In the genomic region with DNA sequence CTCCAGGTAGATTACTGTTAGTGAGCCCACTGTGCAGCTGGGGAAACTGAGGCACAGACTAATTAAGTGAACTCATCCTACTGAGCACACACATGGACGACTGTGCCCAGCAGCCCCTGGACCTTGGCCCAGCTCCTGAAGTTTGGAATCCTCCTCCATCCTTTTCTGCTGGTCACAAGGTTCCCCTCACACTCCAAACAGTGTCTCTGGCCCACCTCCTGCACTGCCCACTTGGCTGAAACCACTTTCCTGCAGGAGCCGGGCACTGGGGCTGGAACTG, we compare ENCODE assay signal across 12 cellular contexts. TPM values are rescaled to one million over a fixed set of nuclear protein-coding genes. Genes with fewer than 3 reads are reported as not detected.
DNase-seq lines count a peak whose midpoint lies in the region; ATAC-seq, FAIRE-seq and TF ChIP-seq lines count a peak whose summit lies in the region.
"Had no signal": no experiment of that assay in that cellular context is flagged by ENCODE, and none has a peak within 500 bp of the region (broad histone marks: within the 10 kb centered on the region; RNA-seq: fewer than 3 reads in every experiment).

No MANE protein-coding gene starts in this region.

- H3K36me3 ChIP-seq in brain microvascular endothelial cell (replicated peaks) (no peaks in the 10 kb centered on the region), HepG2 (replicated peaks in 1 of 2; ENCODE audit: control insufficient read depth in 1 of 2, insufficient read depth in 2 of 2, low read length in 2 of 2) (0 out of 5 replicates have a peak, but pooled peaks cover 0 to 1% of the 10 kb centered on the region in 2 experiments)

- H3K4me3 ChIP-seq in brain microvascular endothelial cell (ENCODE audit: low read depth, low read length) (peak overlapping the region; percentile 15), HepG2 (replicated peaks in 1 of 3; ENCODE audit: insufficient read depth in 1 of 3, low read depth in 2 of 3, low read length in 3 of 3) (peak overlapping the region; percentile 13 to 99 (median 35))
- H3K4me3 ChIP-seq: mucosa of descending colon had no signal

- in situ Hi-C loops in brain microvascular endothelial cell (cut with HindIII; ENCODE audit: low pct_ligation_motif_present, low sequenced_read_pairs): no loop called here
- in situ Hi-C loops in HepG2 (cut with HindIII; ENCODE audit: extremely low pct_ligation_motif_present, low pct_unique_long_range_greater_than_20kb): no loop called here

- no peak for FAIRE-seq in HepG2 (lab: Jason Lieb, UNC)

- H3K27ac Mint-ChIP-seq in IgD-negative memory B cell: peak overlapping the region; percentile 92 to 97 (median 96)
- peak overlapping the region; percentile 95 for H3K27ac Mint-ChIP-seq in stimulated activated naive B cell treated with anti-CD40 and anti-IgM and Interleukin-4, amounts not matched to agents 10 μg/mL and 1 μg/mL and 100 μg/mL, for 72 hours
- no peak overlapping the region for H3K27ac Mint-ChIP-seq in T-helper 2 cell treated with Interferon-gamma antibody and Interleukin-4, amounts not matched to agents 5 μg/mL and 100 μg/mL, for 36 hours
- H3K27ac Mint-ChIP-seq: activated naive CD8-positive, alpha-beta T cell had no signal

- H3K27ac ChIP-seq in brain microvascular endothelial cell (peak overlapping the region; percentile 69), HepG2 (ENCODE audit: extremely low read length, insufficient read depth, low read length) (peak overlapping the region; percentile 61)

- peaks cover 70% of the 10 kb centered on the region for H3K4me1 ChIP-seq in HepG2 (ENCODE audit: insufficient read depth, low read length)

- TF ChIP-seq CTCF in brain microvascular endothelial cell (IDR thresholded peaks at IDR 0.05; ENCODE audit: low read depth, low read length, missing control alignments) (no peak), HepG2 (CRISPR knock-in tag; IDR thresholded peaks at IDR 0.05) (no peak)

- ATAC-seq in HepG2 (no peak), GM19351 (IDR thresholded peaks at IDR 0.05; ENCODE audit: unreplicated experiment) (no peak)
- no peak for ATAC-seq in stimulated activated naive B cell treated with anti-CD40 and anti-IgM and Interleukin-4, amounts not matched to agents 10 μg/mL and 1 μg/mL and 100 μg/mL, for 72 hours (replicated peaks)

- H3K9ac ChIP-seq in HepG2 (ENCODE audit: insufficient read depth, low read depth, low read length): peak overlapping the region; percentile 91; the same call in 1 of the 2 replicates

- peaks cover 38 to 57% (median 41%) of the 10 kb centered on the region in 3 donors for H3K4me1 Mint-ChIP-seq in IgD-negative memory B cell
- peaks cover 77 to 90% of the 10 kb centered on the region in 2 donors for H3K4me1 Mint-ChIP-seq in stimulated activated naive B cell treated with anti-CD40 and anti-IgM and Interleukin-4, amounts not matched to agents 10 μg/mL and 1 μg/mL and 100 μg/mL, for 72 hours
- H3K4me1 Mint-ChIP-seq in T-helper 2 cell treated with Interferon-gamma antibody and Interleukin-4, amounts not matched to agents 5 μg/mL and 100 μg/mL, for 36 hours (ENCODE audit: low read depth): peaks cover 34% of the 10 kb centered on the region

- no peaks in the 10 kb centered on the region for H3K9me3 ChIP-seq in HepG2 (ENCODE audit: low read length)
- H3K9me3 ChIP-seq: mucosa of descending colon had no signal

- CTCF ChIA-PET in HepG2 (lab: Yijun Ruan, JAX; ENCODE audit: low intra/inter-chr PET ratio, low total read pairs): no interaction called here

- H4K20me1 ChIP-seq in HepG2 (ENCODE audit: insufficient read depth, low read length): peaks cover 25% of the 10 kb centered on the region; the same call in 1 of the 2 replicates

- TF ChIP-seq EP300 in HepG2 (IDR thresholded peaks at IDR 0.05; ENCODE audit: low read depth in 2 of 2, low read length in 2 of 2) (no peak), HepG2 (CRISPR knock-in tag; IDR thresholded peaks at IDR 0.05; ENCODE audit: borderline replicate concordance) (no peak)

- WGBS in HepG2 (ENCODE audit: low lambda C conversion rate): 34% methylated on average over 2 of the region's 2 CpGs

- POLR2A ChIA-PET in HepG2 (lab: Yijun Ruan, JAX): interaction anchor here (1.0 to 8.2 kb wide), 18 partner anchors 10 to 145 kb away, joined by 3 to 252 read pairs (median 18); a partner anchor contains a TSS

- no peaks in the 10 kb centered on the region for H3K27me3 Mint-ChIP-seq in IgD-negative memory B cell
- no peaks in the 10 kb centered on the region for H3K27me3 Mint-ChIP-seq in stimulated activated naive B cell treated with anti-CD40 and anti-IgM and Interleukin-4, amounts not matched to agents 10 μg/mL and 1 μg/mL and 100 μg/mL, for 72 hours
- H3K27me3 Mint-ChIP-seq in T-helper 2 cell treated with Interferon-gamma antibody and Interleukin-4, amounts not matched to agents 5 μg/mL and 100 μg/mL, for 36 hours (ENCODE audit: low read depth): no peaks in the 10 kb centered on the region
- H3K27me3 Mint-ChIP-seq: activated naive CD8-positive, alpha-beta T cell had no signal

- no peak for TF ChIP-seq RAD21 in HepG2 (CRISPR knock-in tag; IDR thresholded peaks at IDR 0.05)

- TF ChIP-seq POLR2A in HepG2 (IDR thresholded peaks at IDR 0.05; ENCODE audit: insufficient read depth in 1 of 2, low read depth in 2 of 2, low read length in 2 of 2): no peak

- H2AFZ ChIP-seq in HepG2 (ENCODE audit: low read length): no peak overlapping the region

- H3K27me3 ChIP-seq in brain microvascular endothelial cell (replicated peaks): no peaks in the 10 kb centered on the region
- no peaks in the 10 kb centered on the region; a peak in 1 of 5 replicates for H3K27me3 ChIP-seq in HepG2 (ENCODE audit: control insufficient read depth in 1 of 2, insufficient read depth in 2 of 2, low read length in 2 of 2)
- H3K27me3 ChIP-seq: foreskin keratinocyte had no signal

- intact Hi-C loops in HepG2 (cut with micrococcal nuclease; ENCODE audit: unreplicated experiment): no loop called here

- H3K4me3 Mint-ChIP-seq in IgD-negative memory B cell: peak overlapping the region; percentile 90 to 100 (median 99)
- peak overlapping the region; percentile 83 to 97 for H3K4me3 Mint-ChIP-seq in stimulated activated naive B cell treated with anti-CD40 and anti-IgM and Interleukin-4, amounts not matched to agents 10 μg/mL and 1 μg/mL and 100 μg/mL, for 72 hours
- no peak overlapping the region for H3K4me3 Mint-ChIP-seq in T-helper 2 cell treated with Interferon-gamma antibody and Interleukin-4, amounts not matched to agents 5 μg/mL and 100 μg/mL, for 36 hours

- H3K79me2 ChIP-seq in HepG2 (ENCODE audit: insufficient read depth, low read length): peaks cover 29% of the 10 kb centered on the region

- H3K9me3 Mint-ChIP-seq in IgD-negative memory B cell: no peaks in the 10 kb centered on the region
- no peaks in the 10 kb centered on the region for H3K9me3 Mint-ChIP-seq in stimulated activated naive B cell treated with anti-CD40 and anti-IgM and Interleukin-4, amounts not matched to agents 10 μg/mL and 1 μg/mL and 100 μg/mL, for 72 hours
- no peaks in the 10 kb centered on the region for H3K9me3 Mint-ChIP-seq in T-helper 2 cell treated with Interferon-gamma antibody and Interleukin-4, amounts not matched to agents 5 μg/mL and 100 μg/mL, for 36 hours

- DNase-seq in brain microvascular endothelial cell (no peak), HepG2 (ENCODE audit: low spot score) (no peak), COLO829 (ENCODE audit: low spot score) (no peak), NCI-H2171 treated with DMSO at 0.1 percent for 48 hours (lab: John Stamatoyannopoulos, UW) (no peak)
- DNase-seq in stimulated activated naive B cell treated with anti-CD40 and anti-IgM and Interleukin-4, amounts not matched to agents 10 μg/mL and 1 μg/mL and 100 μg/mL, for 72 hours: no peak
- DNase-seq in T-helper 2 cell treated with Interferon-gamma antibody and Interleukin-4, amounts not matched to agents 5 μg/mL and 100 μg/mL, for 36 hours (ENCODE audit: low spot score): no peak
- DNase-seq: DND-41 had no signal

- H3K36me3 Mint-ChIP-seq in IgD-negative memory B cell: peaks cover 10% of the 10 kb centered on the region
- peaks cover 17 to 19% of the 10 kb centered on the region in 2 donors for H3K36me3 Mint-ChIP-seq in stimulated activated naive B cell treated with anti-CD40 and anti-IgM and Interleukin-4, amounts not matched to agents 10 μg/mL and 1 μg/mL and 100 μg/mL, for 72 hours
- H3K36me3 Mint-ChIP-seq in T-helper 2 cell treated with Interferon-gamma antibody and Interleukin-4, amounts not matched to agents 5 μg/mL and 100 μg/mL, for 36 hours (ENCODE audit: low read depth): peaks cover 6% of the 10 kb centered on the region
- H3K36me3 Mint-ChIP-seq: activated naive CD8-positive, alpha-beta T cell had no signal

- H3K4me2 ChIP-seq in HepG2 (ENCODE audit: low read depth, low read length): peak overlapping the region; percentile 93

- no TSS peak for BruUV-seq in HepG2 (replicated peaks; lab: Mats Ljungman, UMichigan)

RNA-seq across cellular contexts. Expression of a gene that starts 3.6 kb away (rescaled TPM):
- polyA plus RNA-seq in IgD-negative memory B cell: 160 TPM
- 4.2 and 7.8 TPM in 2 replicates for total RNA-seq in HepG2 (2016; rRNA removed; fragmentation: Illumina TruSeq; extraction: Trizol)
- total RNA-seq in HepG2 (2016; cell fraction: cytosol; rRNA removed; fragmentation: Illumina TruSeq; extraction: Trizol; ENCODE audit: low read depth): 3.3 and 3.4 TPM in 2 replicates
- 2.8 and 8.6 TPM in 2 replicates for total RNA-seq in HepG2 (2016; cell fraction: insoluble cytoplasmic fraction; rRNA removed; fragmentation: Illumina TruSeq; extraction: Trizol)
- 3.2 and 3.5 TPM in 2 replicates for total RNA-seq in HepG2 (2016; cell fraction: membrane; rRNA removed; fragmentation: Illumina TruSeq; extraction: Trizol)
- total RNA-seq in HepG2 (2016; cell fraction: nucleus; rRNA removed; fragmentation: Illumina TruSeq; extraction: Trizol): 10.0 and 14.7 TPM in 2 replicates
- polyA plus RNA-seq in HepG2 (2011; rRNA removed): 24.2 and 27.6 TPM in 2 replicates
- polyA plus RNA-seq in HepG2 (2011; cell fraction: cytosol; rRNA removed): 9.7 and 15.2 TPM in 2 replicates
- polyA plus RNA-seq in HepG2 (2011; cell fraction: nucleus; rRNA removed): 96.1 and 124 TPM in 2 replicates
- polyA plus RNA-seq in HepG2 (2012): 17.9 and 27.7 TPM in 2 replicates
- 1.2 and 1.5 TPM in 2 replicates for polyA plus RNA-seq in HepG2 (2016; cell fraction: cytosol; fragmentation: Illumina TruSeq; extraction: Trizol; ENCODE audit: low read depth)
- polyA plus RNA-seq in HepG2 (2016; cell fraction: insoluble cytoplasmic fraction; fragmentation: Illumina TruSeq; extraction: Trizol; ENCODE audit: low read depth): 3.8 and 4.6 TPM in 2 replicates
- 2.0 and 3.1 TPM in 2 replicates for polyA plus RNA-seq in HepG2 (2016; cell fraction: membrane; fragmentation: Illumina TruSeq; extraction: Trizol; ENCODE audit: low read depth)
- polyA plus RNA-seq in HepG2 (2016; cell fraction: nucleus; fragmentation: Illumina TruSeq; extraction: Trizol; ENCODE audit: insufficient read depth, low read depth): 23.9 and 27.3 TPM in 2 replicates
- 8.1 and 40.4 TPM in 2 replicates for polyA minus RNA-seq in HepG2 (2011; rRNA and poly(A)+ RNA removed; ENCODE audit: low replicate concordance)
- 12.8 and 13.5 TPM in 2 replicates for polyA minus RNA-seq in HepG2 (2011; cell fraction: cytosol; rRNA and poly(A)+ RNA removed)
- polyA minus RNA-seq in HepG2 (2011; cell fraction: nucleus; rRNA and poly(A)+ RNA removed): 26.5 and 30.6 TPM in 2 replicates

RNA-seq across cellular contexts. Expression of a gene that starts 30.2 kb away (rescaled TPM):
- 1.1 TPM for polyA plus RNA-seq in IgD-negative memory B cell
- total RNA-seq in HepG2 (2016; rRNA removed; fragmentation: Illumina TruSeq; extraction: Trizol): not detected in 2 replicates
- not detected in 2 replicates for total RNA-seq in HepG2 (2016; cell fraction: cytosol; rRNA removed; fragmentation: Illumina TruSeq; extraction: Trizol; ENCODE audit: low read depth)
- not detected in 2 replicates for total RNA-seq in HepG2 (2016; cell fraction: insoluble cytoplasmic fraction; rRNA removed; fragmentation: Illumina TruSeq; extraction: Trizol)
- total RNA-seq in HepG2 (2016; cell fraction: membrane; rRNA removed; fragmentation: Illumina TruSeq; extraction: Trizol): not detected in 2 replicates
- total RNA-seq in HepG2 (2016; cell fraction: nucleus; rRNA removed; fragmentation: Illumina TruSeq; extraction: Trizol): not detected in 2 replicates
- 0.03 and 0.07 TPM in 2 replicates for polyA plus RNA-seq in HepG2 (2011; rRNA removed)
- polyA plus RNA-seq in HepG2 (2011; cell fraction: cytosol; rRNA removed): not detected in 2 replicates
- polyA plus RNA-seq in HepG2 (2011; cell fraction: nucleus; rRNA removed): 0.23 and 0.42 TPM in 2 replicates
- 0.31 TPM in 1 of 2 replicates, not detected in the other for polyA plus RNA-seq in HepG2 (2012)
- not detected in 2 replicates for polyA plus RNA-seq in HepG2 (2016; cell fraction: cytosol; fragmentation: Illumina TruSeq; extraction: Trizol; ENCODE audit: low read depth)
- not detected in 2 replicates for polyA plus RNA-seq in HepG2 (2016; cell fraction: insoluble cytoplasmic fraction; fragmentation: Illumina TruSeq; extraction: Trizol; ENCODE audit: low read depth)
- not detected in 2 replicates for polyA plus RNA-seq in HepG2 (2016; cell fraction: membrane; fragmentation: Illumina TruSeq; extraction: Trizol; ENCODE audit: low read depth)
- polyA plus RNA-seq in HepG2 (2016; cell fraction: nucleus; fragmentation: Illumina TruSeq; extraction: Trizol; ENCODE audit: insufficient read depth, low read depth): not detected in 2 replicates
- polyA minus RNA-seq in HepG2 (2011; rRNA and poly(A)+ RNA removed; ENCODE audit: low replicate concordance): not detected in 2 replicates
- polyA minus RNA-seq in HepG2 (2011; cell fraction: cytosol; rRNA and poly(A)+ RNA removed): not detected in 2 replicates
- polyA minus RNA-seq in HepG2 (2011; cell fraction: nucleus; rRNA and poly(A)+ RNA removed): not detected in 2 replicates
- total RNA-seq: foreskin keratinocyte, mucosa of descending colon had no signal
- polyA plus RNA-seq: foreskin keratinocyte had no signal

RNA-seq across cellular contexts. Expression of a gene that starts 39.9 kb away (rescaled TPM):
- 2.1 TPM for polyA plus RNA-seq in IgD-negative memory B cell
- 27.1 and 28.9 TPM in 2 replicates for total RNA-seq in HepG2 (2016; rRNA removed; fragmentation: Illumina TruSeq; extraction: Trizol)
- total RNA-seq in HepG2 (2016; cell fraction: cytosol; rRNA removed; fragmentation: Illumina TruSeq; extraction: Trizol; ENCODE audit: low read depth): 5.2 and 8.2 TPM in 2 replicates
- total RNA-seq in HepG2 (2016; cell fraction: insoluble cytoplasmic fraction; rRNA removed; fragmentation: Illumina TruSeq; extraction: Trizol): 25.6 and 28.4 TPM in 2 replicates
- 16.6 and 21.7 TPM in 2 replicates for total RNA-seq in HepG2 (2016; cell fraction: membrane; rRNA removed; fragmentation: Illumina TruSeq; extraction: Trizol)
- total RNA-seq in HepG2 (2016; cell fraction: nucleus; rRNA removed; fragmentation: Illumina TruSeq; extraction: Trizol): 14.7 and 17.2 TPM in 2 replicates
- 18.9 and 23.3 TPM in 2 replicates for polyA plus RNA-seq in HepG2 (2011; rRNA removed)
- 19.3 and 25.5 TPM in 2 replicates for polyA plus RNA-seq in HepG2 (2011; cell fraction: cytosol; rRNA removed)
- polyA plus RNA-seq in HepG2 (2011; cell fraction: nucleus; rRNA removed): 17.6 and 23.0 TPM in 2 replicates
- polyA plus RNA-seq in HepG2 (2012): 20.2 and 20.5 TPM in 2 replicates
- polyA plus RNA-seq in HepG2 (2016; cell fraction: cytosol; fragmentation: Illumina TruSeq; extraction: Trizol; ENCODE audit: low read depth): 6.2 and 7.9 TPM in 2 replicates
- 28.7 and 30.6 TPM in 2 replicates for polyA plus RNA-seq in HepG2 (2016; cell fraction: insoluble cytoplasmic fraction; fragmentation: Illumina TruSeq; extraction: Trizol; ENCODE audit: low read depth)
- polyA plus RNA-seq in HepG2 (2016; cell fraction: membrane; fragmentation: Illumina TruSeq; extraction: Trizol; ENCODE audit: low read depth): 21.0 and 21.3 TPM in 2 replicates
- polyA plus RNA-seq in HepG2 (2016; cell fraction: nucleus; fragmentation: Illumina TruSeq; extraction: Trizol; ENCODE audit: insufficient read depth, low read depth): 24.9 and 26.1 TPM in 2 replicates
- 0.26 and 16.8 TPM in 2 replicates for polyA minus RNA-seq in HepG2 (2011; rRNA and poly(A)+ RNA removed; ENCODE audit: low replicate concordance)
- polyA minus RNA-seq in HepG2 (2011; cell fraction: cytosol; rRNA and poly(A)+ RNA removed): 9.7 and 11.8 TPM in 2 replicates
- 12.9 and 17.7 TPM in 2 replicates for polyA minus RNA-seq in HepG2 (2011; cell fraction: nucleus; rRNA and poly(A)+ RNA removed)

RNA-seq across cellular contexts. Expression of a gene that starts 42.2 kb away (rescaled TPM):
- 24.4 TPM for polyA plus RNA-seq in IgD-negative memory B cell
- total RNA-seq in HepG2 (2016; rRNA removed; fragmentation: Illumina TruSeq; extraction: Trizol): 0.52 TPM in 1 of 2 replicates, not detected in the other
- total RNA-seq in HepG2 (2016; cell fraction: cytosol; rRNA removed; fragmentation: Illumina TruSeq; extraction: Trizol; ENCODE audit: low read depth): not detected in 2 replicates
- total RNA-seq in HepG2 (2016; cell fraction: insoluble cytoplasmic fraction; rRNA removed; fragmentation: Illumina TruSeq; extraction: Trizol): 0.36 and 0.48 TPM in 2 replicates
- not detected in 2 replicates for total RNA-seq in HepG2 (2016; cell fraction: membrane; rRNA removed; fragmentation: Illumina TruSeq; extraction: Trizol)
- not detected in 2 replicates for total RNA-seq in HepG2 (2016; cell fraction: nucleus; rRNA removed; fragmentation: Illumina TruSeq; extraction: Trizol)
- polyA plus RNA-seq in HepG2 (2011; rRNA removed): 0.35 and 0.51 TPM in 2 replicates
- polyA plus RNA-seq in HepG2 (2011; cell fraction: cytosol; rRNA removed): not detected in 2 replicates
- 0.06 TPM in 1 of 2 replicates, not detected in the other for polyA plus RNA-seq in HepG2 (2011; cell fraction: nucleus; rRNA removed)
- 0.61 and 0.71 TPM in 2 replicates for polyA plus RNA-seq in HepG2 (2012)
- polyA plus RNA-seq in HepG2 (2016; cell fraction: cytosol; fragmentation: Illumina TruSeq; extraction: Trizol; ENCODE audit: low read depth): 0.25 TPM in 1 of 2 replicates, not detected in the other
- polyA plus RNA-seq in HepG2 (2016; cell fraction: insoluble cytoplasmic fraction; fragmentation: Illumina TruSeq; extraction: Trizol; ENCODE audit: low read depth): not detected in 2 replicates
- not detected in 2 replicates for polyA plus RNA-seq in HepG2 (2016; cell fraction: membrane; fragmentation: Illumina TruSeq; extraction: Trizol; ENCODE audit: low read depth)
- polyA plus RNA-seq in HepG2 (2016; cell fraction: nucleus; fragmentation: Illumina TruSeq; extraction: Trizol; ENCODE audit: insufficient read depth, low read depth): not detected in 2 replicates
- 0.70 TPM in 1 of 2 replicates, not detected in the other for polyA minus RNA-seq in HepG2 (2011; rRNA and poly(A)+ RNA removed; ENCODE audit: low replicate concordance)
- not detected in 2 replicates for polyA minus RNA-seq in HepG2 (2011; cell fraction: cytosol; rRNA and poly(A)+ RNA removed)
- polyA minus RNA-seq in HepG2 (2011; cell fraction: nucleus; rRNA and poly(A)+ RNA removed): not detected in 2 replicates

RNA-seq across cellular contexts. Expression of a gene that starts 44.7 kb away (rescaled TPM):
- polyA plus RNA-seq in IgD-negative memory B cell (13.8 TPM), HepG2 (2011; rRNA removed) (23.5 and 30.4 TPM in 2 replicates)
- 21.5 and 22.3 TPM in 2 replicates for total RNA-seq in HepG2 (2016; rRNA removed; fragmentation: Illumina TruSeq; extraction: Trizol)
- 2.7 and 3.0 TPM in 2 replicates for total RNA-seq in HepG2 (2016; cell fraction: cytosol; rRNA removed; fragmentation: Illumina TruSeq; extraction: Trizol; ENCODE audit: low read depth)
- 22.1 and 22.5 TPM in 2 replicates for total RNA-seq in HepG2 (2016; cell fraction: insoluble cytoplasmic fraction; rRNA removed; fragmentation: Illumina TruSeq; extraction: Trizol)
- total RNA-seq in HepG2 (2016; cell fraction: membrane; rRNA removed; fragmentation: Illumina TruSeq; extraction: Trizol): 7.2 and 8.1 TPM in 2 replicates
- total RNA-seq in HepG2 (2016; cell fraction: nucleus; rRNA removed; fragmentation: Illumina TruSeq; extraction: Trizol): 23.0 and 27.1 TPM in 2 replicates
- polyA plus RNA-seq in HepG2 (2011; cell fraction: cytosol; rRNA removed): 11.6 and 11.8 TPM in 2 replicates
- 87.2 and 93.5 TPM in 2 replicates for polyA plus RNA-seq in HepG2 (2011; cell fraction: nucleus; rRNA removed)
- 28.0 and 29.8 TPM in 2 replicates for polyA plus RNA-seq in HepG2 (2012)
- polyA plus RNA-seq in HepG2 (2016; cell fraction: cytosol; fragmentation: Illumina TruSeq; extraction: Trizol; ENCODE audit: low read depth): 0.86 and 0.95 TPM in 2 replicates
- polyA plus RNA-seq in HepG2 (2016; cell fraction: insoluble cytoplasmic fraction; fragmentation: Illumina TruSeq; extraction: Trizol; ENCODE audit: low read depth): 15.3 and 21.2 TPM in 2 replicates
- polyA plus RNA-seq in HepG2 (2016; cell fraction: membrane; fragmentation: Illumina TruSeq; extraction: Trizol; ENCODE audit: low read depth): 2.1 and 3.0 TPM in 2 replicates
- 66.1 and 73.3 TPM in 2 replicates for polyA plus RNA-seq in HepG2 (2016; cell fraction: nucleus; fragmentation: Illumina TruSeq; extraction: Trizol; ENCODE audit: insufficient read depth, low read depth)
- polyA minus RNA-seq in HepG2 (2011; rRNA and poly(A)+ RNA removed; ENCODE audit: low replicate concordance): 39.5 and 89.3 TPM in 2 replicates
- 31.1 and 31.4 TPM in 2 replicates for polyA minus RNA-seq in HepG2 (2011; cell fraction: cytosol; rRNA and poly(A)+ RNA removed)
- 27.4 and 30.3 TPM in 2 replicates for polyA minus RNA-seq in HepG2 (2011; cell fraction: nucleus; rRNA and poly(A)+ RNA removed)
